In genomic region chr11:68398870-68399865, GRCh38 we compare ENCODE assay signal across 12 cellular contexts.
DNase-seq lines count a peak whose midpoint lies in the region; ATAC-seq and TF ChIP-seq lines count a peak whose summit lies in the region.
"Had no signal": no experiment of that assay in that cellular context is flagged by ENCODE, and none has a peak within 500 bp of the region (broad histone marks: within the 10 kb centered on the region; RNA-seq: fewer than 3 reads in every experiment).

No MANE protein-coding gene starts in this region.

- H3K4me1 ChIP-seq in endodermal cell (ENCODE audit: control insufficient read depth, insufficient read depth, low read length): no peaks in the 10 kb centered on the region
- H3K4me1 ChIP-seq in thyroid gland: peaks cover 21 to 28% of the 10 kb centered on the region in 2 donors
- H3K4me1 ChIP-seq in CD8-positive, alpha-beta T cell (ENCODE audit: insufficient read depth, low read length): no peaks in the 10 kb centered on the region

- H3K27me3 Mint-ChIP-seq in endodermal cell (ENCODE audit: insufficient read depth): no peaks in the 10 kb centered on the region
- no peaks in the 10 kb centered on the region for H3K27me3 Mint-ChIP-seq in mesothelial cell of epicardium (ENCODE audit: low read depth)
- no peaks in the 10 kb centered on the region for H3K27me3 Mint-ChIP-seq in CD8-positive, alpha-beta T cell (ENCODE audit: low read depth)

- POLR2A ChIA-PET in CD8-positive, alpha-beta T cell (lab: Charles Lee): no interaction called here

- no peak for TF ChIP-seq CTCF in endodermal cell (conservative IDR thresholded peaks at IDR 0.05)
- no peak for TF ChIP-seq CTCF in mesothelial cell of epicardium (IDR thresholded peaks at IDR 0.05; ENCODE audit: unreplicated experiment)
- TF ChIP-seq CTCF in thyroid gland (IDR thresholded peaks at IDR 0.05): no peak
- no peak for TF ChIP-seq CTCF in CD8-positive, alpha-beta T cell (IDR thresholded peaks at IDR 0.05)

- H3K27ac ChIP-seq in endodermal cell (ENCODE audit: low read depth, low read length) (no peak overlapping the region), thyroid gland (peak overlapping the region; percentile 85 to 97 (median 91))
- H3K27ac ChIP-seq in CD8-positive, alpha-beta T cell (ENCODE audit: low read depth, low read length): no peak overlapping the region

- CTCF ChIA-PET in CD8-positive, alpha-beta T cell (lab: Charles Lee): no interaction called here

- H3K27me3 ChIP-seq in endodermal cell (ENCODE audit: control insufficient read depth, insufficient read depth, low read length, poor library complexity, severe bottlenecking): no peaks in the 10 kb centered on the region
- H3K27me3 ChIP-seq in thyroid gland: no peaks in the 10 kb centered on the region
- H3K27me3 ChIP-seq in CD8-positive, alpha-beta T cell (ENCODE audit: insufficient read depth, low read length): no peaks in the 10 kb centered on the region

- ATAC-seq in CD8-positive, alpha-beta T cell: no peak
- ATAC-seq in HG02763 (IDR thresholded peaks at IDR 0.05; ENCODE audit: unreplicated experiment) (no peak), GM18873 (IDR thresholded peaks at IDR 0.05; ENCODE audit: low FRiP score, unreplicated experiment) (no peak)

- H3K4me1 Mint-ChIP-seq in endodermal cell: no peaks in the 10 kb centered on the region
- H3K4me1 Mint-ChIP-seq in mesothelial cell of epicardium: peaks cover 10% of the 10 kb centered on the region
- H3K4me1 Mint-ChIP-seq in CD8-positive, alpha-beta T cell (ENCODE audit: low read depth): no peaks in the 10 kb centered on the region

- peak overlapping the region; percentile 6 for H3K27ac Mint-ChIP-seq in endodermal cell
- H3K27ac Mint-ChIP-seq in mesothelial cell of epicardium: peak overlapping the region; percentile 80
- H3K27ac Mint-ChIP-seq in CD8-positive, alpha-beta T cell: no peak overlapping the region

- intact Hi-C loops in thyroid gland (cut with DNase I): no loop called here
- intact Hi-C loops in CD8-positive, alpha-beta T cell (cut with DNase I, micrococcal nuclease): no loop called here

- H3K9me3 ChIP-seq in endodermal cell (ENCODE audit: control insufficient read depth, low read length): no peaks in the 10 kb centered on the region
- H3K9me3 ChIP-seq in thyroid gland: no peaks in the 10 kb centered on the region
- no peaks in the 10 kb centered on the region for H3K9me3 ChIP-seq in CD8-positive, alpha-beta T cell (ENCODE audit: low read length)

- H3K36me3 ChIP-seq in endodermal cell (ENCODE audit: control insufficient read depth, insufficient read depth, low read length) (peaks cover 19% of the 10 kb centered on the region), thyroid gland (peaks cover 3 to 11% of the 10 kb centered on the region in 2 donors)
- no peaks in the 10 kb centered on the region for H3K36me3 ChIP-seq in CD8-positive, alpha-beta T cell (ENCODE audit: insufficient read depth, low read length)

- no peak overlapping the region for H3K9ac ChIP-seq in endodermal cell (ENCODE audit: extremely low read depth, low read length, poor library complexity, severe bottlenecking)

- no peak for TF ChIP-seq POLR2A in thyroid gland (IDR thresholded peaks at IDR 0.05)

- H3K4me3 Mint-ChIP-seq in endodermal cell (no peak overlapping the region), mesothelial cell of epicardium (no peak overlapping the region)
- H3K4me3 Mint-ChIP-seq in CD8-positive, alpha-beta T cell: no peak overlapping the region

- H3K4me3 ChIP-seq in endodermal cell (ENCODE audit: low read length) (no peak overlapping the region), thyroid gland (replicated peaks in 1 of 3) (no peak overlapping the region)
- H3K4me3 ChIP-seq in CD8-positive, alpha-beta T cell (ENCODE audit: low read depth, low read length): no peak overlapping the region

- H3K9me3 Mint-ChIP-seq in endodermal cell (no peaks in the 10 kb centered on the region), mesothelial cell of epicardium (no peaks in the 10 kb centered on the region)
- no peaks in the 10 kb centered on the region for H3K9me3 Mint-ChIP-seq in CD8-positive, alpha-beta T cell

- DNase-seq in NCI-H1694 (lab: John Stamatoyannopoulos, UW) (peak; percentile 48), endodermal cell (no peak), mesothelial cell of epicardium (ENCODE audit: low spot score in 2 of 2, unreplicated experiment in 2 of 2) (no peak), thyroid gland (peak; percentile 85 to 86), HPDE6-E6E7 (ENCODE audit: extremely low spot score) (no peak)
- DNase-seq in CD8-positive, alpha-beta T cell: no peak
- DNase-seq: activated T-cell treated with anti-CD3 and anti-CD28 coated beads for 4 hours, foreskin fibroblast, midbrain, NCI-H1092 treated with DMSO at 0.1 percent for 48 hours had no signal

- 88 to 90% methylated on average over 15 to 19 of the region's 19 CpGs for WGBS in endodermal cell (ENCODE audit: insufficient coverage in 1 of 2, insufficient read length in 1 of 2), 2 experiments
- 43 to 56% methylated on average over 15 to 19 of the region's 19 CpGs for WGBS in thyroid gland, 2 donors

- H3K36me3 Mint-ChIP-seq in endodermal cell (ENCODE audit: low read depth) (peaks cover 40% of the 10 kb centered on the region), mesothelial cell of epicardium (peaks cover 19% of the 10 kb centered on the region)
- H3K36me3 Mint-ChIP-seq in CD8-positive, alpha-beta T cell: no peaks in the 10 kb centered on the region

Comparison
In these comparisons a context has a peak if more than half of its experiments do, and no peak if none do; other contexts are left out.
1. DNase-seq: peak in NCI-H1694 (single experiment) and thyroid gland (2 of 2); none in endodermal cell (single experiment), mesothelial cell of epicardium (0 of 2), CD8-positive, alpha-beta T cell (0 of 7) and HPDE6-E6E7 (single experiment).
2. H3K27ac ChIP-seq: peak in thyroid gland (3 of 3); none in endodermal cell (single experiment) and CD8-positive, alpha-beta T cell (single experiment).